8 cellular contexts compared by ENCODE assay signal in the genomic region with DNA sequence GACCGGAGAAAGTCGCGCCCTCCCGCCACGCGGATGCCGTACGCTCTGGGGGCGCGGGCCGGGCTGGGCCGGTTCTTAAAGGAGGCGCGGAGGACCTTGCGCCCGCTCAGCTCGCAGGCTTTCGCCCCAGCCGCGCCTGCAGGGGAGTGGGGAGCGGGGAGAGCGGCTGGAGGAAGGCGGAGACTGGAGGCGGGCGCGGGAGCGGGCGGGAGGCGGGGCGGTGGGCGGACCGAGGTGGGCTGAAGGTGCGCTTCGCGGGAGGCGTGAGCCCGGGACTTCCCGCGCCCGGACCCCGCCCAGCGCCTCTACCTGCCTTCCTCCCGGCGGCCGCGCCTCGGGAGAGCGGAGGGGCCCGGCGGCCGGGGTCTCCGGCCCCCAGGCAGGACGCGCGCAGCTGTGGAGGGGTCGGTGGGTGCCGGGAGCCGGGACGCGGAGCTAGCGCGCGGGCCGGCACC. TPM values are rescaled to one million over a fixed set of nuclear protein-coding genes. Genes with fewer than 3 reads are reported as not detected.
A peak's percentile ranks its signal among the peaks of the same experiment; 100 is the strongest.
DNase-seq lines count a peak whose midpoint lies in the region; ATAC-seq and TF ChIP-seq lines count a peak whose summit lies in the region.

A gene (minus strand): TSS at position 148 of the 455 bp plus-strand sequence. CDS start 422 bp downstream, outside the sequence.

- TF ChIP-seq POLR2A in stomach (IDR thresholded peaks at IDR 0.05), result no peak

- peaks cover 18 to 22% (median 20%) of the 10 kb centered on the region in 4 donors for H3K4me1 ChIP-seq in stomach

- peak within 1 kb of the TSS; percentile 60 to 80 (median 72) for H3K4me3 ChIP-seq in stomach

- H3K9me3 ChIP-seq in stomach, result no peaks in the 10 kb centered on the region

- TF ChIP-seq EP300 in stomach (IDR thresholded peaks at IDR 0.05), result no peak

- H3K9me3 Mint-ChIP-seq in endothelial cell (ENCODE audit: unreplicated experiment), result no peaks in the 10 kb centered on the region
- H3K9me3 Mint-ChIP-seq in nephron progenitor cell, result peaks cover 10% of the 10 kb centered on the region

- H3K27ac Mint-ChIP-seq in endothelial cell (ENCODE audit: unreplicated experiment) (no peak within 1 kb of the TSS), nephron progenitor cell (no peak within 1 kb of the TSS)

- H3K4me1 Mint-ChIP-seq in endothelial cell (ENCODE audit: unreplicated experiment) (peaks cover 16% of the 10 kb centered on the region), nephron progenitor cell (peaks cover 26% of the 10 kb centered on the region)

- intact Hi-C loops in stomach (cut with DNase I; ENCODE audit: low total_unique reads), result no loop called here

- peak; percentile 34 for ATAC-seq in GM21717 (IDR thresholded peaks at IDR 0.05; ENCODE audit: unreplicated experiment)
- no peak for ATAC-seq in HG03378 (IDR thresholded peaks at IDR 0.05; ENCODE audit: unreplicated experiment)

- H3K4me3 Mint-ChIP-seq in endothelial cell (ENCODE audit: unreplicated experiment), result peak within 1 kb of the TSS; percentile 73
- peak within 1 kb of the TSS; percentile 77 for H3K4me3 Mint-ChIP-seq in nephron progenitor cell

- H3K27me3 Mint-ChIP-seq in endothelial cell (ENCODE audit: unreplicated experiment) (peaks cover 32% of the 10 kb centered on the region), nephron progenitor cell (ENCODE audit: low read depth, poor library complexity) (peaks cover 84% of the 10 kb centered on the region)

- H3K27ac ChIP-seq in stomach, result peak within 1 kb of the TSS; percentile 2 to 80 (median 63)

- peaks cover 5 to 70% (median 26%) of the 10 kb centered on the region in 3 donors for H3K27me3 ChIP-seq in stomach

- DNase-seq in EH (ENCODE audit: low read depth) (peak; percentile 36), NCI-H1048 (lab: John Stamatoyannopoulos, UW) (peak; percentile 59), endothelial cell (ENCODE audit: low spot score) (peak; percentile 67), nephron progenitor cell (peak; percentile 84), stomach (peak; percentile 86)
- peak; percentile 55 to 70 for DNase-seq in activated CD8-positive, alpha-beta memory T cell treated with anti-CD3 and anti-CD28 coated beads for 1 hour (ENCODE audit: extremely low read depth in 1 of 2, low read depth in 1 of 2)

- TF ChIP-seq CTCF in endothelial cell (IDR thresholded peaks at IDR 0.05; ENCODE audit: unreplicated experiment) (no peak), nephron progenitor cell (IDR thresholded peaks at IDR 0.05) (no peak), stomach (IDR thresholded peaks at IDR 0.05) (no peak)

- H3K36me3 Mint-ChIP-seq in endothelial cell (ENCODE audit: low read depth, unreplicated experiment) (no peaks in the 10 kb centered on the region), nephron progenitor cell (ENCODE audit: low read depth) (peaks cover 6% of the 10 kb centered on the region)

- H3K36me3 ChIP-seq in stomach, result no peaks in the 10 kb centered on the region

- WGBS in stomach, 5 donors, result 0 to 1% (median 1%) methylated on average over 22 to 52 of the region's 64 CpGs

RNA-seq across cellular contexts. Expression of the gene that starts here (rescaled TPM):
- total RNA-seq in endothelial cell (ENCODE audit: unreplicated experiment) (0.46 TPM), stomach (1 to 10 TPM in 2 of 5 donors, under 1 TPM in 1, not detected in 2; 0.43 to 2.9 (median 2.0) TPM)
- under 1 TPM; 0.15 to 0.45 (median 0.19) TPM for polyA plus RNA-seq in stomach

Comparison
In these comparisons a context has a peak if more than half of its experiments do, and no peak if none do; other contexts are left out.
1. Peak in DNase-seq in endothelial cell; RNA of the gene not detected or under 1 TPM.
2. DNase-seq: peak in every context shown above with its lines; median percentile 86 in stomach; 84 in nephron progenitor cell; 67 in endothelial cell; 62 in activated CD8-positive, alpha-beta memory T cell treated with anti-CD3 and anti-CD28 coated beads for 1 hour; 59 in NCI-H1048; 36 in EH.